In the genomic region with DNA sequence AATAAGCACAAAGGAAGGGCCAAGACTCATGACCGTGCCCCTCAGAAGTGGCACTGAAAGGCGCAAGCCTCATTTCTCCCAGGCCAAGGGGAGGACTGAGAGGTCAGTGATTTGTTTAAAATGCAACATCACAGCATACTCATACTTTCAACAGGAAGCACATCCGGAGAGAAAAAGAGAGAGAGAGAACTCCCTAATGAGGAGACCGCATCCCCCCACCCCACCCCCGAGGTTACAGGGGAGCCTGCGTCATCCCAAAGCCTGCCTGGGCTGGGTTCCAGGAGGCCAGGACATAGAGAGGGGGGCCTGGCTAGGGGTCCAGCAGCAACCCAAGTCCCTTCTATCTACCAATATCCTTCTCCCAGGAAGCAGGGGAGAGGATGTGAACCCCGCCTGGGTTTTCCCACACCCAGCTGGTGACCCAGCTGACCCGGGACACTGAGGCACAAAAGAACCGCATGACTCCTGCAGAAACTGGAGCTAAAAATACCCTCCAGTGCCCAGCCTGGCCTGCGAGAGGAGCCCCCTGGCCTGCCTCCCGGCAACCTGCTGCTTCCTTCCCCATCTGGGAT, we compare ENCODE assay signal across 8 cellular contexts. TPM values are rescaled to one million over a fixed set of nuclear protein-coding genes. Genes with fewer than 3 reads are reported as not detected.
DNase-seq lines count a peak whose midpoint lies in the region; ATAC-seq lines count a peak whose summit lies in the region.

No MANE protein-coding gene starts in this region.

- H3K4me3 Mint-ChIP-seq in activated naive CD8-positive, alpha-beta T cell treated with anti-CD3 and anti-CD28 coated beads, Interleukin-2, amount 50 U/mL, for 24 hours = peak overlapping the region; percentile 91

- intact Hi-C loops in left ventricle myocardium superior (cut with micrococcal nuclease) = no loop called here

- H3K4me1 Mint-ChIP-seq in activated naive CD8-positive, alpha-beta T cell treated with anti-CD3 and anti-CD28 coated beads, Interleukin-2, amount 50 U/mL, for 24 hours = peaks cover 59% of the 10 kb centered on the region

- DNase-seq in HS-5 (ENCODE audit: low read depth) = peak; percentile 88
- DNase-seq in activated naive CD8-positive, alpha-beta T cell treated with anti-CD3 and anti-CD28 coated beads, Interleukin-2, amount 50 U/mL, for 24 hours = no peak
- DNase-seq in left ventricle myocardium superior = peak; percentile 83
- peak; percentile 77 for DNase-seq in smooth muscle cell of the brain vasculature (ENCODE audit: low read depth, low spot score)
- no peak for DNase-seq in NOMO-1 treated with DMSO at 0.1 percent for 48 hours (lab: John Stamatoyannopoulos, UW; ENCODE audit: unreplicated experiment)

- no peaks in the 10 kb centered on the region for H3K27me3 Mint-ChIP-seq in activated naive CD8-positive, alpha-beta T cell treated with anti-CD3 and anti-CD28 coated beads, Interleukin-2, amount 50 U/mL, for 24 hours

- peaks cover 15% of the 10 kb centered on the region for H3K36me3 Mint-ChIP-seq in activated naive CD8-positive, alpha-beta T cell treated with anti-CD3 and anti-CD28 coated beads, Interleukin-2, amount 50 U/mL, for 24 hours (ENCODE audit: low read depth)

- H3K27ac Mint-ChIP-seq in activated naive CD8-positive, alpha-beta T cell treated with anti-CD3 and anti-CD28 coated beads, Interleukin-2, amount 50 U/mL, for 24 hours = peak overlapping the region; percentile 56

- no peak for ATAC-seq in activated naive CD8-positive, alpha-beta T cell treated with anti-CD3 and anti-CD28 coated beads, Interleukin-2, amount 50 U/mL, for 24 hours
- ATAC-seq in left ventricle myocardium superior = peak; percentile 21
- ATAC-seq in HG03280 (IDR thresholded peaks at IDR 0.05; ENCODE audit: unreplicated experiment) = no peak
- no peak for ATAC-seq in HG03045 (IDR thresholded peaks at IDR 0.05; ENCODE audit: unreplicated experiment)
- no peak for ATAC-seq in GM19324 (IDR thresholded peaks at IDR 0.05; ENCODE audit: low FRiP score, unreplicated experiment)

- H3K9me3 Mint-ChIP-seq in activated naive CD8-positive, alpha-beta T cell treated with anti-CD3 and anti-CD28 coated beads, Interleukin-2, amount 50 U/mL, for 24 hours = no peaks in the 10 kb centered on the region

RNA-seq across cellular contexts. Expression of a gene that starts 3.8 kb away (rescaled TPM):
- total RNA-seq in left ventricle myocardium superior = 72.6 TPM

RNA-seq across cellular contexts. Expression of a gene that starts 40.7 kb away (rescaled TPM):
- 42.8 TPM for total RNA-seq in left ventricle myocardium superior

Comparison
In these comparisons a context has a peak if more than half of its experiments do, and no peak if none do; other contexts are left out.
1. DNase-seq: peak in HS-5 (single experiment), left ventricle myocardium superior (single experiment) and smooth muscle cell of the brain vasculature (single experiment); none in activated naive CD8-positive, alpha-beta T cell treated with anti-CD3 and anti-CD28 coated beads, Interleukin-2, amount 50 U/mL, for 24 hours (single experiment) and NOMO-1 treated with DMSO at 0.1 percent for 48 hours (single experiment).